In genomic region chr11:62122076-62122475, GRCh38 we compare ENCODE assay signal across 12 cellular contexts. TPM values are rescaled to one million over a fixed set of nuclear protein-coding genes. Genes with fewer than 3 reads are reported as not detected.
DNase-seq lines count a peak whose midpoint lies in the region; ATAC-seq and TF ChIP-seq lines count a peak whose summit lies in the region.
"Had no signal": no experiment of that assay in that cellular context is flagged by ENCODE, and none has a peak within 500 bp of the region (broad histone marks: within the 10 kb centered on the region; RNA-seq: fewer than 3 reads in every experiment).

No MANE protein-coding gene starts in this region.

- H3K9me3 ChIP-seq in neural cell (ENCODE audit: low read length) (no peaks in the 10 kb centered on the region), stomach (no peaks in the 10 kb centered on the region), heart left ventricle (no peaks in the 10 kb centered on the region)

- 65 to 73% (median 67%) methylated on average over 6 of the region's 6 CpGs for WGBS in stomach, 5 donors
- 58 to 75% (median 69%) methylated on average over 6 of the region's 6 CpGs for WGBS in heart left ventricle, 4 donors

- TF ChIP-seq POLR2A in stomach (IDR thresholded peaks at IDR 0.05) (no peak), heart left ventricle (IDR thresholded peaks at IDR 0.05) (no peak)

- no peaks in the 10 kb centered on the region for H3K9me2 ChIP-seq in neural cell (ENCODE audit: insufficient read depth, low read length)

- H3K9ac ChIP-seq in neural cell (ENCODE audit: low read length), result no peak overlapping the region
- H3K9ac ChIP-seq: parathyroid adenoma had no signal

- H3K27me3 ChIP-seq in neural cell (ENCODE audit: insufficient read depth, low read depth, low read length) (no peaks in the 10 kb centered on the region), stomach (no peaks in the 10 kb centered on the region), heart left ventricle (no peaks in the 10 kb centered on the region)

- H3K4me3 ChIP-seq in astrocyte of the cerebellum (ENCODE audit: low read depth, low read length) (no peak overlapping the region), neural cell (ENCODE audit: low read length) (no peak overlapping the region), stomach (no peak overlapping the region), heart left ventricle (no peak overlapping the region)

- DNase-seq in NCI-H526 (lab: John Stamatoyannopoulos, UW) (peak; percentile 26 to 61), NCI-H526 treated with DMSO at 0.1 percent for 48 hours (lab: John Stamatoyannopoulos, UW) (no peak), Kasumi-1 (lab: John Stamatoyannopoulos, UW) (peak; percentile 49 to 69), astrocyte of the cerebellum (ENCODE audit: low read depth) (no peak), stomach (no peak), hypothalamus (lab: John Stamatoyannopoulos, UW) (no peak), heart left ventricle (no peak)
- DNase-seq: activated CD8-positive, alpha-beta memory T cell treated with anti-CD3 and anti-CD28 coated beads, Interleukin-2, amount 50 U/mL, for 4 hours; NCI-H2029; T-helper 1 cell had no signal

- H3K4me1 ChIP-seq in stomach, result peaks cover 7 to 25% (median 18%) of the 10 kb centered on the region in 4 donors
- peaks cover 0 to 27% (median 13%) of the 10 kb centered on the region in 12 donors for H3K4me1 ChIP-seq in heart left ventricle

- peaks cover 28% of the 10 kb centered on the region for H3K79me2 ChIP-seq in neural cell (replicated peaks; ENCODE audit: insufficient read depth, low read length)

- intact Hi-C loops in stomach (cut with DNase I; ENCODE audit: low total_unique reads) (no loop called here), heart left ventricle (cut with DNase I) (no loop called here)

- H3F3A ChIP-seq in neural cell (ENCODE audit: insufficient read depth, low read length, poor library complexity, severe bottlenecking), result no peaks in the 10 kb centered on the region

- H3K27ac ChIP-seq in neural cell (ENCODE audit: low read length), result no peak overlapping the region
- H3K27ac ChIP-seq in stomach, result no peak overlapping the region
- H3K27ac ChIP-seq in heart left ventricle, result no peak overlapping the region
- H3K27ac ChIP-seq: parathyroid adenoma had no signal

- no peak for TF ChIP-seq EP300 in neural cell (conservative IDR thresholded peaks at IDR 0.05; ENCODE audit: poor library complexity, severe bottlenecking)
- no peak for TF ChIP-seq EP300 in stomach (IDR thresholded peaks at IDR 0.05)

- no peak overlapping the region for H2AFZ ChIP-seq in neural cell (ENCODE audit: low read depth, low read length)
- H2AFZ ChIP-seq: parathyroid adenoma had no signal

- no peak overlapping the region for H3K4me2 ChIP-seq in neural cell (ENCODE audit: low read length)

- TF ChIP-seq RAD21 in neural cell (conservative IDR thresholded peaks at IDR 0.05), result no peak

- H3K36me3 ChIP-seq in neural cell (ENCODE audit: insufficient read depth, low read length), result no peaks in the 10 kb centered on the region
- H3K36me3 ChIP-seq in stomach, result no peaks in the 10 kb centered on the region
- H3K36me3 ChIP-seq in heart left ventricle, result no peaks in the 10 kb centered on the region

- in situ Hi-C loops in astrocyte of the cerebellum (cut with HindIII; ENCODE audit: low sequenced_read_pairs), result no loop called here

- no peak for ATAC-seq in heart left ventricle

- TF ChIP-seq CTCF in astrocyte of the cerebellum (IDR thresholded peaks at IDR 0.05; ENCODE audit: low read depth, low read length, missing control alignments) (peak; percentile 23), neural cell (IDR thresholded peaks at IDR 0.05; ENCODE audit: poor library complexity, severe bottlenecking) (peak; percentile 45), stomach (IDR thresholded peaks at IDR 0.05) (no peak), heart left ventricle (IDR thresholded peaks at IDR 0.05) (no peak)

- H4K20me1 ChIP-seq in neural cell (ENCODE audit: insufficient read depth), result no peaks in the 10 kb centered on the region

TF ChIP-seq in neural cell, 6 proteins besides CTCF, POLR2A, EP300 and RAD21:
- TF ChIP-seq SMC3 (conservative IDR thresholded peaks at IDR 0.05; ENCODE audit: poor library complexity) (peak; percentile 19), EZH2 (IDR thresholded peaks at IDR 0.05; ENCODE audit: borderline replicate concordance, insufficient read depth, low read length, poor library complexity, severe bottlenecking) (no peak)
- TF ChIP-seq, protein P1, sequence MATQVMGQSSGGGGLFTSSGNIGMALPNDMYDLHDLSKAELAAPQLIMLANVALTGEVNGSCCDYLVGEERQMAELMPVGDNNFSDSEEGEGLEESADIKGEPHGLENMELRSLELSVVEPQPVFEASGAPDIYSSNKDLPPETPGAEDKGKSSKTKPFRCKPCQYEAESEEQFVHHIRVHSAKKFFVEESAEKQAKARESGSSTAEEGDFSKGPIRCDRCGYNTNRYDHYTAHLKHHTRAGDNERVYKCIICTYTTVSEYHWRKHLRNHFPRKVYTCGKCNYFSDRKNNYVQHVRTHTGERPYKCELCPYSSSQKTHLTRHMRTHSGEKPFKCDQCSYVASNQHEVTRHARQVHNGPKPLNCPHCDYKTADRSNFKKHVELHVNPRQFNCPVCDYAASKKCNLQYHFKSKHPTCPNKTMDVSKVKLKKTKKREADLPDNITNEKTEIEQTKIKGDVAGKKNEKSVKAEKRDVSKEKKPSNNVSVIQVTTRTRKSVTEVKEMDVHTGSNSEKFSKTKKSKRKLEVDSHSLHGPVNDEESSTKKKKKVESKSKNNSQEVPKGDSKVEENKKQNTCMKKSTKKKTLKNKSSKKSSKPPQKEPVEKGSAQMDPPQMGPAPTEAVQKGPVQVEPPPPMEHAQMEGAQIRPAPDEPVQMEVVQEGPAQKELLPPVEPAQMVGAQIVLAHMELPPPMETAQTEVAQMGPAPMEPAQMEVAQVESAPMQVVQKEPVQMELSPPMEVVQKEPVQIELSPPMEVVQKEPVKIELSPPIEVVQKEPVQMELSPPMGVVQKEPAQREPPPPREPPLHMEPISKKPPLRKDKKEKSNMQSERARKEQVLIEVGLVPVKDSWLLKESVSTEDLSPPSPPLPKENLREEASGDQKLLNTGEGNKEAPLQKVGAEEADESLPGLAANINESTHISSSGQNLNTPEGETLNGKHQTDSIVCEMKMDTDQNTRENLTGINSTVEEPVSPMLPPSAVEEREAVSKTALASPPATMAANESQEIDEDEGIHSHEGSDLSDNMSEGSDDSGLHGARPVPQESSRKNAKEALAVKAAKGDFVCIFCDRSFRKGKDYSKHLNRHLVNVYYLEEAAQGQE (IDR thresholded peaks at IDR 0.05; ENCODE audit: borderline replicate concordance), result no peak

RNA-seq across cellular contexts. Expression of gene INCENP, which starts 1.7 kb away (rescaled TPM):
- polyA plus RNA-seq in neural cell, result 4.7 and 5.9 TPM in 2 replicates
- polyA minus RNA-seq in neural cell, result 13.6 and 16.9 TPM in 2 replicates
- total RNA-seq in stomach, result 10 to 100 TPM in 3 of 5 donors, 1 to 10 TPM in 2; 4.1 to 32.1 (median 14.3) TPM
- polyA plus RNA-seq in stomach, result 1 to 10 TPM; 2.6 to 5.6 (median 4.5) TPM
- total RNA-seq in heart left ventricle, result 10 to 100 TPM; 10.1 to 22.8 (median 13.4) TPM
- 1 to 10 TPM; 2.0 to 7.7 TPM for polyA plus RNA-seq in heart left ventricle

Comparison
In these comparisons a context has a peak if more than half of its experiments do, and no peak if none do; other contexts are left out.
1. DNase-seq: peak in NCI-H526 (2 of 2) and Kasumi-1 (2 of 2); none in NCI-H526 treated with DMSO at 0.1 percent for 48 hours (single experiment), astrocyte of the cerebellum (single experiment), stomach (single experiment), hypothalamus (0 of 51) and heart left ventricle (0 of 5).
2. CTCF ChIP-seq: peak in astrocyte of the cerebellum (single experiment) and neural cell (single experiment); none in stomach (0 of 7) and heart left ventricle (0 of 12).